ENCODE assay signal across 24 cellular contexts in the genomic region with DNA sequence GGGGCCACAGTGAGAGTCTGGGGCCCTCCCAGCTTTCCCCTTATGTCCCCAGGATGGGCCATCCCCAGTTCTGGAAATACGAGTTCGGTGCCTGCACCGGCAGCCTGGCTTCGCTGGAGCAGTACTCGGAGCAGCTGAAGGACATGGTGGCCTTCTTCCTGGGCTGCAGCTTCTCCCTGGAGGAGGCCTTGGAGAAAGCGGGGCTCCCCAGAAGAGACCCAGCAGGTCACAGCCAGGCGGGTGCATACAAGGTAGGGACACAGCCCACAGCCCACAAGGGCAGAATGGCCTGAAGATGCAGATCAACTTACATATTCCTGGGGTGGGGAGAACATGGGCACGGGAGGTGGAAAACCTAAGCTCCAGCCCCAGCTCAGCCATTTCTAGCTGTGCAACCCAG. TPM values are rescaled to one million over a fixed set of nuclear protein-coding genes. Genes with fewer than 3 reads are reported as not detected.
A peak's percentile ranks its signal among the peaks of the same experiment; 100 is the strongest.
DNase-seq lines count a peak whose midpoint lies in the region; ATAC-seq and TF ChIP-seq lines count a peak whose summit lies in the region.
"Had no signal": no experiment of that assay in that cellular context is flagged by ENCODE, and none has a peak within 500 bp of the region (broad histone marks: within the 10 kb centered on the region; RNA-seq: fewer than 3 reads in every experiment).

No MANE protein-coding gene starts in this region.

- no TSS peak for BruUV-seq in Caco-2 (replicated peaks; lab: Mats Ljungman, UMichigan)

- ATAC-seq in right cardiac atrium = no peak
- ATAC-seq in HG02884 (IDR thresholded peaks at IDR 0.05; ENCODE audit: unreplicated experiment) = no peak
- ATAC-seq: K562, lower lobe of right lung had no signal

- TF ChIP-seq EP300 in stomach (IDR thresholded peaks at IDR 0.05) = no peak

- POLR2A ChIA-PET in AG04450 (lab: Yijun Ruan, JAX) (interaction anchor here (0.7 to 1.6 kb wide), 2 partner anchors 110 to 332 kb away, joined by 4 read pairs; a partner anchor contains a TSS), RWPE1 (lab: Yijun Ruan, JAX; ENCODE audit: low non-redundant PET) (no interaction called here), Caco-2 (lab: Charles Lee) (no interaction called here)

- no peak for TF ChIP-seq POLR2A in stomach (IDR thresholded peaks at IDR 0.05)

- DNase-seq in AG04450 (ENCODE audit: low read depth, low spot score) (no peak), RWPE1 (ENCODE audit: low spot score) (no peak), right cardiac atrium (no peak), stomach (no peak), Caco-2 (no peak), KBM-7 (no peak)
- DNase-seq: activated CD4-positive, alpha-beta T cell treated with anti-CD3 and anti-CD28 coated beads, Interleukin-2, amount 10 ng/mL, durations not matched to agents 24 days and 14 days; activated naive CD4-positive, alpha-beta T cell treated with anti-CD3 and anti-CD28 coated beads, Interleukin-2, amount 50 U/mL, for 16 hours; islet precursor cell; lower lobe of right lung; NCI-H1105; NCI-H187 treated with DMSO at 0.1 percent for 48 hours; NCI-H524 treated with DMSO at 0.1 percent for 48 hours; SIG-M5; stimulated activated CD4-positive, alpha-beta T cell treated with anti-CD3 and anti-CD28 coated beads, Interleukin-15, amount 100 ng/mL, for 24 hours; T1000; trophoblast cell; WERI-Rb-1 had no signal

- H3K9me3 Mint-ChIP-seq in Caco-2 (ENCODE audit: unreplicated experiment) = no peaks in the 10 kb centered on the region
- H3K9me3 Mint-ChIP-seq: activated CD4-positive, alpha-beta T cell treated with anti-CD3 and anti-CD28 coated beads, Interleukin-2, amount 10 ng/mL, durations not matched to agents 24 days and 14 days; central memory CD8-positive, alpha-beta T cell; stimulated activated naive CD8-positive, alpha-beta T cell treated with anti-CD3 and anti-CD28 coated beads, Interleukin-15, Interleukin-2, amounts not matched to agents 100 ng/mL and 50 ng/mL, for 24 hours had no signal

- H3K9me3 ChIP-seq in AG04450 (ENCODE audit: control insufficient read depth, insufficient read depth, low read length) (no peaks in the 10 kb centered on the region), right cardiac atrium (ENCODE audit: control insufficient read depth, low read length) (no peaks in the 10 kb centered on the region), stomach (no peaks in the 10 kb centered on the region), Caco-2 (no peaks in the 10 kb centered on the region)
- H3K9me3 ChIP-seq: lower lobe of right lung had no signal

- no peak overlapping the region for H3K4me3 ChIP-seq in AG04450 (ENCODE audit: low read depth, low read length)
- H3K4me3 ChIP-seq in right cardiac atrium (ENCODE audit: low read length) = no peak overlapping the region
- H3K4me3 ChIP-seq in stomach = no peak overlapping the region
- no peak overlapping the region for H3K4me3 ChIP-seq in Caco-2 (ENCODE audit: low read depth, low read length)
- H3K4me3 ChIP-seq: K562, lower lobe of right lung had no signal

- 95% methylated on average over 8 of the region's 8 CpGs for WGBS in right cardiac atrium
- 87 to 94% (median 93%) methylated on average over 7 to 8 of the region's 8 CpGs for WGBS in stomach, 5 donors

- in situ Hi-C loops in KBM-7 (cut with MboI; ENCODE audit: low pct_unique_long_range_greater_than_20kb, low sequenced_read_pairs) = loop anchor here (25.0 kb wide), 1 partner anchor 258 kb away; no protein-coding TSS in a partner anchor

- H3K27ac Mint-ChIP-seq in Caco-2 (ENCODE audit: unreplicated experiment) = no peak overlapping the region
- H3K27ac Mint-ChIP-seq: activated CD4-positive, alpha-beta T cell treated with anti-CD3 and anti-CD28 coated beads, Interleukin-2, amount 10 ng/mL, durations not matched to agents 24 days and 14 days; stimulated activated naive CD8-positive, alpha-beta T cell treated with anti-CD3 and anti-CD28 coated beads, Interleukin-15, Interleukin-2, amounts not matched to agents 100 ng/mL and 50 ng/mL, for 24 hours had no signal

- peaks cover 22% of the 10 kb centered on the region for H3K36me3 Mint-ChIP-seq in Caco-2 (ENCODE audit: insufficient read depth, unreplicated experiment)

- H3K4me1 Mint-ChIP-seq in Caco-2 (ENCODE audit: low read depth, unreplicated experiment) = peaks cover 5% of the 10 kb centered on the region

- peaks cover 44 to 95% (median 86%) of the 10 kb centered on the region in 4 donors for H3K36me3 ChIP-seq in stomach
- H3K36me3 ChIP-seq in Caco-2 (ENCODE audit: control insufficient read depth, insufficient read depth, low read length) = no peaks in the 10 kb centered on the region; the same call in none of the 2 replicates

- CTCF ChIA-PET in AG04450 (lab: Charles Lee) (interaction anchor here (9.4 kb wide), 1 partner anchor 268 kb away, joined by 320 read pairs; no protein-coding TSS in a partner anchor), RWPE1 (lab: Yijun Ruan, JAX) (interaction anchor here (0.8 kb wide), 2 partner anchors 194 to 267 kb away, joined by 3 read pairs; no protein-coding TSS in a partner anchor), Caco-2 (lab: Charles Lee) (no interaction called here)

- peaks cover 2% of the 10 kb centered on the region for H3K4me1 ChIP-seq in right cardiac atrium (ENCODE audit: control insufficient read depth, insufficient read depth, low read length)
- peaks cover 17 to 67% (median 34%) of the 10 kb centered on the region in 4 donors for H3K4me1 ChIP-seq in stomach
- no peaks in the 10 kb centered on the region for H3K4me1 ChIP-seq in Caco-2
- H3K4me1 ChIP-seq: parathyroid adenoma had no signal

- intact Hi-C loops in right cardiac atrium (cut with DNase I) (loop anchor here (5.0 to 10.0 kb wide), 5 partner anchors 108 to 268 kb away; a partner anchor contains a TSS), stomach (cut with DNase I; ENCODE audit: low total_unique reads) (loop anchor here (5.0 kb wide), 1 partner anchor 268 kb away; no protein-coding TSS in a partner anchor), Caco-2 (cut with micrococcal nuclease; ENCODE audit: unreplicated experiment) (no loop called here)

- TF ChIP-seq CTCF in AG04450 (IDR thresholded peaks at IDR 0.05; ENCODE audit: low read depth, low read length) (no peak), RWPE1 (conservative IDR thresholded peaks at IDR 0.05; ENCODE audit: low read depth) (no peak), stomach (IDR thresholded peaks at IDR 0.05) (no peak), Caco-2 (IDR thresholded peaks at IDR 0.05; ENCODE audit: insufficient read depth in 1 of 2, low read depth in 1 of 2, low read length in 1 of 2, severe bottlenecking in 1 of 2, unreplicated experiment in 1 of 2) (no peak)

- H3K27me3 Mint-ChIP-seq in Caco-2 (ENCODE audit: insufficient read depth, unreplicated experiment) = no peaks in the 10 kb centered on the region
- H3K27me3 Mint-ChIP-seq: activated CD4-positive, alpha-beta T cell treated with anti-CD3 and anti-CD28 coated beads, Interleukin-2, amount 10 ng/mL, durations not matched to agents 24 days and 14 days; central memory CD8-positive, alpha-beta T cell; stimulated activated naive CD8-positive, alpha-beta T cell treated with anti-CD3 and anti-CD28 coated beads, Interleukin-15, Interleukin-2, amounts not matched to agents 100 ng/mL and 50 ng/mL, for 24 hours had no signal

- H3K27ac ChIP-seq in AG04450 (ENCODE audit: low read depth, low read length) = peak overlapping the region; percentile 21
- H3K27ac ChIP-seq in RWPE1 = peak overlapping the region; percentile 54
- H3K27ac ChIP-seq in right cardiac atrium (ENCODE audit: low read length) = peak overlapping the region; percentile 52
- peak overlapping the region; percentile 11 to 77 (median 62) for H3K27ac ChIP-seq in stomach
- H3K27ac ChIP-seq: C4-2B, lower lobe of right lung, parathyroid adenoma, WERI-Rb-1 had no signal

- no peaks in the 10 kb centered on the region for H3K27me3 ChIP-seq in AG04450 (ENCODE audit: control insufficient read depth, insufficient read depth, low read length)
- no peaks in the 10 kb centered on the region for H3K27me3 ChIP-seq in right cardiac atrium (ENCODE audit: control insufficient read depth, insufficient read depth)
- H3K27me3 ChIP-seq in stomach = no peaks in the 10 kb centered on the region
- no peaks in the 10 kb centered on the region for H3K27me3 ChIP-seq in Caco-2 (replicated peaks; ENCODE audit: control insufficient read depth, insufficient read depth, low read length)

- no peak overlapping the region for H3K4me3 Mint-ChIP-seq in Caco-2 (ENCODE audit: unreplicated experiment)
- H3K4me3 Mint-ChIP-seq: activated CD4-positive, alpha-beta T cell treated with anti-CD3 and anti-CD28 coated beads, Interleukin-2, amount 10 ng/mL, durations not matched to agents 24 days and 14 days; central memory CD8-positive, alpha-beta T cell; stimulated activated naive CD8-positive, alpha-beta T cell treated with anti-CD3 and anti-CD28 coated beads, Interleukin-15, Interleukin-2, amounts not matched to agents 100 ng/mL and 50 ng/mL, for 24 hours had no signal

RNA-seq across cellular contexts. Expression of a gene that starts 56.1 kb away (rescaled TPM):
- 22.1 and 24.1 TPM in 2 replicates for polyA plus RNA-seq in AG04450 (2011; rRNA removed)
- polyA minus RNA-seq in AG04450 (2011; rRNA and poly(A)+ RNA removed) = 36.1 and 36.5 TPM in 2 replicates
- total RNA-seq in right cardiac atrium = 100 to 1,000 TPM; 145 to 208 (median 179) TPM
- polyA plus RNA-seq in right cardiac atrium = 112 TPM
- total RNA-seq in stomach = 100 to 1,000 TPM in 2 of 5 donors, 10 to 100 TPM in 3; 54.3 to 122 (median 87.9) TPM
- 10 to 100 TPM; 24.1 to 32.9 (median 28.9) TPM for polyA plus RNA-seq in stomach
- 47.8 and 54.8 TPM in 2 replicates for total RNA-seq in Caco-2 (2022)
